Comparison of ENCODE assay signal across 36 cellular contexts in the genomic region with DNA sequence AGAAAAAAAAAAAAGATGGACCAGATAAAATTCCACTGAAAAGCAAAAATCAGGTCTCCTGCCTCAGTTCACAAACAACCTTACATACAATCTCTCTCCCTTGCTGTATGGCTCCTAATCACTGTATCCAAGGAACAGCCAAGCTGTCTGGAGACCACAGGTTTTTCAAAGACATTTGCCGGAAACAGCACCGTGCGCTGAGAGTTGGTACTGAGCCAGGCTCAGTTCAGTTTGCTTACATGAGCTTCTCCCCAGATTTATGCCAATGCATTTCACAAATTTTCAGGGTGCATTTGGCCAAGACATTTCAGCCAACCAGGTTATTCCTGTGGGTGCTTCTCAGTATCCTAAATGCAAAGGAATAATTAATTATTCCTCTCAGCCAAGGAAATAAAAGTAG. TPM values are rescaled to one million over a fixed set of nuclear protein-coding genes. Genes with fewer than 3 reads are reported as not detected.
"Had no signal": no experiment of that assay in that cellular context is flagged by ENCODE, and none has a peak within 500 bp of the region (broad histone marks: within the 10 kb centered on the region; RNA-seq: fewer than 3 reads in every experiment).

No MANE protein-coding gene starts in this region.

- H3K9me3 Mint-ChIP-seq: activated naive CD4-positive, alpha-beta T cell treated with anti-CD3 and anti-CD28 coated beads for 36 hours; activated naive CD8-positive, alpha-beta T cell treated with anti-CD3 and anti-CD28 coated beads for 36 hours; mesothelial cell of epicardium; naive B cell; T-helper 1 cell treated with Interleukin-12 subunit alpha and Interleukin-12 subunit beta and Interleukin-4 antibody, amounts not matched to agents 30 μg/mL and 1 μg/mL, for 36 hours had no signal

- ATAC-seq: activated CD4-positive, CD25-positive, alpha-beta regulatory T cell treated with anti-CD3 and anti-CD28 coated beads, Interleukin-2, amount 50 U/mL, for 24 hours; gastrocnemius medialis; right lobe of liver had no signal

- H3K27me3 Mint-ChIP-seq: type B pancreatic cell had no signal

- H3K27ac ChIP-seq: adrenal gland, breast epithelium, epithelial cell of prostate, gastrocnemius medialis, right lobe of liver, thoracic aorta, vagina, WERI-Rb-1 had no signal

- H3K4me1 ChIP-seq: breast epithelium, gastrocnemius medialis, right lobe of liver had no signal

- FAIRE-seq: colon, endometrium, kidney, TTC549 had no signal

- H3K9me3 ChIP-seq: adrenal gland, breast epithelium, esophagus squamous epithelium, gastrocnemius medialis, right lobe of liver, thoracic aorta, vagina had no signal

- H3K4me3 ChIP-seq: adrenal gland, breast epithelium, esophagus squamous epithelium, gastrocnemius medialis, right lobe of liver, thoracic aorta, vagina had no signal

- H3K27me3 ChIP-seq: adrenal gland, breast epithelium, esophagus squamous epithelium, gastrocnemius medialis, right lobe of liver, vagina had no signal

- H3K4me3 Mint-ChIP-seq: activated naive CD4-positive, alpha-beta T cell treated with anti-CD3 and anti-CD28 coated beads for 36 hours; activated naive CD8-positive, alpha-beta T cell treated with anti-CD3 and anti-CD28 coated beads for 36 hours; mesothelial cell of epicardium; naive B cell; T-helper 1 cell treated with Interleukin-12 subunit alpha and Interleukin-12 subunit beta and Interleukin-4 antibody, amounts not matched to agents 30 μg/mL and 1 μg/mL, for 36 hours; type B pancreatic cell had no signal

- H3K36me3 Mint-ChIP-seq: activated naive CD8-positive, alpha-beta T cell treated with anti-CD3 and anti-CD28 coated beads for 36 hours; mesothelial cell of epicardium; naive B cell had no signal

- H3K27ac Mint-ChIP-seq: activated naive CD4-positive, alpha-beta T cell treated with anti-CD3 and anti-CD28 coated beads for 36 hours; activated naive CD8-positive, alpha-beta T cell treated with anti-CD3 and anti-CD28 coated beads for 36 hours; mesothelial cell of epicardium; naive B cell; T-helper 1 cell treated with Interleukin-12 subunit alpha and Interleukin-12 subunit beta and Interleukin-4 antibody, amounts not matched to agents 30 μg/mL and 1 μg/mL, for 36 hours; type B pancreatic cell had no signal

- H3K36me3 ChIP-seq: adrenal gland, breast epithelium, esophagus squamous epithelium, gastrocnemius medialis, right lobe of liver, thoracic aorta, vagina, WERI-Rb-1 had no signal

- DNase-seq: activated CD4-positive, alpha-beta T cell treated with anti-CD3 and anti-CD28 coated beads for 48 hours; activated CD4-positive, alpha-beta T cell treated with anti-CD3 and anti-CD28 coated beads, Interleukin-2, amount 50 U/mL, for 48 hours; activated CD8-positive, alpha-beta memory T cell treated with anti-CD3 and anti-CD28 coated beads for 24 hours; activated effector memory CD4-positive, alpha-beta T cell treated with anti-CD3 and anti-CD28 coated beads, Interleukin-2, amount 50 U/mL, for 16 hours; activated naive CD4-positive, alpha-beta T cell treated with anti-CD3 and anti-CD28 coated beads for 36 hours; activated naive CD8-positive, alpha-beta T cell treated with anti-CD3 and anti-CD28 coated beads for 36 hours; adrenal gland; aorta; central memory CD4-positive, alpha-beta T cell; dermis blood vessel endothelial cell; effector CD4-positive, alpha-beta T cell; esophagus squamous epithelium; gastrocnemius medialis; glutamatergic neuron; kidney; naive B cell; nucleus accumbens; posterior cingulate gyrus; right lobe of liver; stimulated activated CD4-positive, alpha-beta T cell treated with anti-CD3 and anti-CD28 coated beads, Interleukin-2, amount 100 ng/mL, for 48 hours; stimulated activated naive CD4-positive, alpha-beta T cell treated with Interleukin-2 at 50 U/mL for 16 hours; SW 1271; T-helper 9 cell; WERI-Rb-1 had no signal

RNA-seq across cellular contexts. Expression of gene ACP3, which starts 4.1 kb away (rescaled TPM):
- total RNA-seq: activated naive CD4-positive, alpha-beta T cell treated with anti-CD3 and anti-CD28 coated beads for 36 hours; activated naive CD8-positive, alpha-beta T cell treated with anti-CD3 and anti-CD28 coated beads for 36 hours; dermis blood vessel endothelial cell; renal cortical epithelial cell had no signal
